13 cellular contexts compared by ENCODE assay signal in genomic region chr4:46124773-46125172, GRCh38. TPM values are rescaled to one million over a fixed set of nuclear protein-coding genes. Genes with fewer than 3 reads are reported as not detected.
A peak's percentile ranks its signal among the peaks of the same experiment; 100 is the strongest.
DNase-seq lines count a peak whose midpoint lies in the region; ATAC-seq and TF ChIP-seq lines count a peak whose summit lies in the region.
"Had no signal": no experiment of that assay in that cellular context is flagged by ENCODE, and none has a peak within 500 bp of the region (broad histone marks: within the 10 kb centered on the region; RNA-seq: fewer than 3 reads in every experiment).

No MANE protein-coding gene starts in this region.

- no peak for TF ChIP-seq POLR2A in erythroblast (IDR thresholded peaks at IDR 0.05; ENCODE audit: low read length)

- ATAC-seq in HG02973 (IDR thresholded peaks at IDR 0.05; ENCODE audit: unreplicated experiment) = no peak
- ATAC-seq in HG02610 (IDR thresholded peaks at IDR 0.05; ENCODE audit: unreplicated experiment) = no peak
- no peak for ATAC-seq in GM19467 (IDR thresholded peaks at IDR 0.05; ENCODE audit: unreplicated experiment)

- peak; percentile 3 for DNase-seq in H4 (ENCODE audit: low spot score)
- peak; percentile 12 for DNase-seq in NCI-H510A (lab: John Stamatoyannopoulos, UW)
- DNase-seq in erythroblast (lab: John Stamatoyannopoulos, UW) = peak; percentile 8 to 27
- DNase-seq in occipital lobe (lab: John Stamatoyannopoulos, UW) = peak; percentile 54
- DNase-seq in iPS-NIHi7 (ENCODE audit: extremely low spot score) = no peak
- DNase-seq: activated B cell treated with CpG ODN at 0.5 μM for 24 hours; activated T-cell treated with anti-CD3 and anti-CD28 coated beads, Interleukin-2, amount 50 U/mL, for 1 hour; CD8-positive, alpha-beta memory T cell; NCI-H1930 had no signal

RNA-seq across cellular contexts. Expression of gene GABRG1, which starts 0.9 kb away (rescaled TPM):
- 1.0 TPM in 2 replicates for total RNA-seq in H4 (2014; rRNA removed; shearing (Covaris generic))
- total RNA-seq in occipital lobe = 49.9 TPM
- total RNA-seq: activated B cell treated with CpG ODN at 0.5 μM for 24 hours; CD8-positive, alpha-beta memory T cell; mononuclear cell had no signal

Comparison
In these comparisons a context has a peak if more than half of its experiments do, and no peak if none do; other contexts are left out.
1. RNA of gene GABRG1, which starts 0.9 kb away (total RNA-seq): 49.9 TPM in occipital lobe (single experiment); 1.0 TPM in H4; every median in the first group is over 10 times any median in the second.